10 cellular contexts compared by ENCODE assay signal in genomic region chr17:68195667-68196393, GRCh38. TPM values are rescaled to one million over a fixed set of nuclear protein-coding genes. Genes with fewer than 3 reads are reported as not detected.
DNase-seq lines count a peak whose midpoint lies in the region; ATAC-seq and TF ChIP-seq lines count a peak whose summit lies in the region.
"Had no signal": no experiment of that assay in that cellular context is flagged by ENCODE, and none has a peak within 500 bp of the region (broad histone marks: within the 10 kb centered on the region; RNA-seq: fewer than 3 reads in every experiment).

No MANE protein-coding gene starts in this region.

- intact Hi-C loops in thyroid gland (cut with DNase I), result no loop called here

- POLR2A ChIA-PET in activated CD4-positive, alpha-beta T cell treated with anti-CD3 and anti-CD28 coated beads, Interleukin-2, amount 10 ng/mL, durations not matched to agents 7 days and 5 days (lab: Charles Lee), result no interaction called here
- POLR2A ChIA-PET in activated CD4-positive, alpha-beta memory T cell treated with anti-CD3 and anti-CD28 coated beads, Interleukin-2, amount 10 ng/mL, durations not matched to agents 7 days and 5 days (lab: Charles Lee), result interaction anchor here (2.4 to 7.8 kb wide), 2 partner anchors 10 to 12 kb away, joined by 9 to 153 read pairs; no protein-coding TSS in a partner anchor

- no peaks in the 10 kb centered on the region for H3K36me3 ChIP-seq in iPS-18a (ENCODE audit: control insufficient read depth, low read depth, low read length)
- H3K36me3 ChIP-seq in thyroid gland, result no peaks in the 10 kb centered on the region
- no peaks in the 10 kb centered on the region for H3K36me3 ChIP-seq in gastroesophageal sphincter

- no peak for TF ChIP-seq EP300 in gastroesophageal sphincter (IDR thresholded peaks at IDR 0.05)

- TF ChIP-seq POLR2A in thyroid gland (IDR thresholded peaks at IDR 0.05) (no peak), gastroesophageal sphincter (IDR thresholded peaks at IDR 0.05) (no peak)

- H3K9me3 ChIP-seq in iPS-18a (ENCODE audit: control insufficient read depth, low read depth, low read length) (peaks cover 3% of the 10 kb centered on the region), thyroid gland (no peaks in the 10 kb centered on the region), gastroesophageal sphincter (no peaks in the 10 kb centered on the region)

- H3K9ac ChIP-seq in iPS-18a (ENCODE audit: low read length), result no peak overlapping the region

- H3K27me3 ChIP-seq in iPS-18a (ENCODE audit: control insufficient read depth, insufficient read depth, low read length) (peaks cover 89% of the 10 kb centered on the region), thyroid gland (peaks cover 9% of the 10 kb centered on the region), gastroesophageal sphincter (peaks cover 70% of the 10 kb centered on the region)

- H3K9me3 Mint-ChIP-seq in activated CD4-positive, alpha-beta T cell treated with anti-CD3 and anti-CD28 coated beads, Interleukin-2, amount 10 ng/mL, durations not matched to agents 7 days and 5 days, result no peaks in the 10 kb centered on the region
- no peaks in the 10 kb centered on the region for H3K9me3 Mint-ChIP-seq in activated CD4-positive, alpha-beta memory T cell treated with anti-CD3 and anti-CD28 coated beads, Interleukin-2, amount 10 ng/mL, durations not matched to agents 7 days and 5 days

- ATAC-seq in gastroesophageal sphincter, result no peak

- peaks cover 37% of the 10 kb centered on the region for H3K4me1 Mint-ChIP-seq in activated CD4-positive, alpha-beta T cell treated with anti-CD3 and anti-CD28 coated beads, Interleukin-2, amount 10 ng/mL, durations not matched to agents 7 days and 5 days
- peaks cover 40% of the 10 kb centered on the region for H3K4me1 Mint-ChIP-seq in activated CD4-positive, alpha-beta memory T cell treated with anti-CD3 and anti-CD28 coated beads, Interleukin-2, amount 10 ng/mL, durations not matched to agents 7 days and 5 days

- H3K4me3 ChIP-seq in iPS-18a (ENCODE audit: low read length) (peak overlapping the region; percentile 43), thyroid gland (replicated peaks in 1 of 3) (peak overlapping the region in 1 of 3 donors; percentile 28), gastroesophageal sphincter (peak overlapping the region in 1 of 2 donors; percentile 47)

- H3K27ac Mint-ChIP-seq in activated CD4-positive, alpha-beta T cell treated with anti-CD3 and anti-CD28 coated beads, Interleukin-2, amount 10 ng/mL, durations not matched to agents 7 days and 5 days, result no peak overlapping the region
- H3K27ac Mint-ChIP-seq in activated CD4-positive, alpha-beta memory T cell treated with anti-CD3 and anti-CD28 coated beads, Interleukin-2, amount 10 ng/mL, durations not matched to agents 7 days and 5 days, result no peak overlapping the region

- H3K27ac ChIP-seq in iPS-18a (ENCODE audit: low read length) (no peak overlapping the region), thyroid gland (no peak overlapping the region), gastroesophageal sphincter (no peak overlapping the region)
- H3K27ac ChIP-seq: HL-60 had no signal

- peak overlapping the region; percentile 43 for H3K4me3 Mint-ChIP-seq in activated CD4-positive, alpha-beta T cell treated with anti-CD3 and anti-CD28 coated beads, Interleukin-2, amount 10 ng/mL, durations not matched to agents 7 days and 5 days
- peak overlapping the region; percentile 54 for H3K4me3 Mint-ChIP-seq in activated CD4-positive, alpha-beta memory T cell treated with anti-CD3 and anti-CD28 coated beads, Interleukin-2, amount 10 ng/mL, durations not matched to agents 7 days and 5 days

- peaks cover 62% of the 10 kb centered on the region for H3K27me3 Mint-ChIP-seq in activated CD4-positive, alpha-beta T cell treated with anti-CD3 and anti-CD28 coated beads, Interleukin-2, amount 10 ng/mL, durations not matched to agents 7 days and 5 days
- H3K27me3 Mint-ChIP-seq in activated CD4-positive, alpha-beta memory T cell treated with anti-CD3 and anti-CD28 coated beads, Interleukin-2, amount 10 ng/mL, durations not matched to agents 7 days and 5 days, result peaks cover 44% of the 10 kb centered on the region

- DNase-seq in activated CD4-positive, alpha-beta T cell treated with anti-CD3 and anti-CD28 coated beads, Interleukin-2, amount 10 ng/mL, durations not matched to agents 7 days and 5 days, result no peak
- DNase-seq in activated CD4-positive, alpha-beta T cell treated with anti-CD3 and anti-CD28 coated beads for 1 hour, result no peak
- DNase-seq in activated CD4-positive, alpha-beta memory T cell treated with anti-CD3 and anti-CD28 coated beads, Interleukin-2, amount 10 ng/mL, durations not matched to agents 7 days and 5 days, result no peak
- DNase-seq in thyroid gland (peak; percentile 38 to 45), OCI-M2 (lab: John Stamatoyannopoulos, UW; ENCODE audit: unreplicated experiment) (no peak), inferior parietal cortex (ENCODE audit: extremely low spot score) (no peak)
- DNase-seq: DND-41 had no signal

- CTCF ChIA-PET in activated CD4-positive, alpha-beta T cell treated with anti-CD3 and anti-CD28 coated beads, Interleukin-2, amount 10 ng/mL, durations not matched to agents 7 days and 5 days (lab: Charles Lee), result interaction anchor here (0.6 to 3.4 kb wide), 5 partner anchors 9 to 594 kb away, joined by 3 to 12 read pairs (median 4); no protein-coding TSS in a partner anchor
- CTCF ChIA-PET in activated CD4-positive, alpha-beta memory T cell treated with anti-CD3 and anti-CD28 coated beads, Interleukin-2, amount 10 ng/mL, durations not matched to agents 7 days and 5 days (lab: Charles Lee), result interaction anchor here (0.9 to 3.3 kb wide), 4 partner anchors 9 to 23 kb away, joined by 3 to 19 read pairs (median 6); no protein-coding TSS in a partner anchor

- peaks cover 2% of the 10 kb centered on the region for H3K4me1 ChIP-seq in iPS-18a (ENCODE audit: control insufficient read depth, low read depth, low read length)
- H3K4me1 ChIP-seq in thyroid gland, result peaks cover 35 to 50% of the 10 kb centered on the region in 2 donors
- H3K4me1 ChIP-seq in gastroesophageal sphincter, result peaks cover 0 to 52% (median 43%) of the 10 kb centered on the region in 3 donors

- no peaks in the 10 kb centered on the region for H3K36me3 Mint-ChIP-seq in activated CD4-positive, alpha-beta T cell treated with anti-CD3 and anti-CD28 coated beads, Interleukin-2, amount 10 ng/mL, durations not matched to agents 7 days and 5 days (ENCODE audit: low read depth)
- no peaks in the 10 kb centered on the region for H3K36me3 Mint-ChIP-seq in activated CD4-positive, alpha-beta memory T cell treated with anti-CD3 and anti-CD28 coated beads, Interleukin-2, amount 10 ng/mL, durations not matched to agents 7 days and 5 days (ENCODE audit: low read depth)

- WGBS in thyroid gland, 2 donors, result 7 to 29% methylated on average over 15 to 19 of the region's 27 CpGs
- no CpG with 5 or more reads among the region's 27 CpGs for WGBS in gastroesophageal sphincter (ENCODE audit: low coverage in 1 of 2), 2 donors

- TF ChIP-seq CTCF in thyroid gland (IDR thresholded peaks at IDR 0.05) (no peak), gastroesophageal sphincter (IDR thresholded peaks at IDR 0.05) (no peak)

RNA-seq across cellular contexts. Expression of gene AMZ2, which starts 52.0 kb away (rescaled TPM):
- total RNA-seq in activated CD4-positive, alpha-beta T cell treated with anti-CD3 and anti-CD28 coated beads, Interleukin-2, amount 10 ng/mL, durations not matched to agents 7 days and 5 days, result 10 to 100 TPM; 72.5 to 82.3 TPM
- total RNA-seq in activated CD4-positive, alpha-beta memory T cell treated with anti-CD3 and anti-CD28 coated beads, Interleukin-2, amount 10 ng/mL, durations not matched to agents 7 days and 5 days, result 100 to 1,000 TPM; 106 to 121 TPM
- 10 to 100 TPM; 25.0 to 72.1 (median 63.1) TPM for total RNA-seq in thyroid gland
- total RNA-seq in gastroesophageal sphincter, result 10 to 100 TPM; 54.9 to 76.5 (median 59.6) TPM

Comparison
In these comparisons a context has a peak if more than half of its experiments do, and no peak if none do; other contexts are left out.
1. DNase-seq: peak in thyroid gland (2 of 2); none in activated CD4-positive, alpha-beta T cell treated with anti-CD3 and anti-CD28 coated beads, Interleukin-2, amount 10 ng/mL, durations not matched to agents 7 days and 5 days (single experiment), activated CD4-positive, alpha-beta T cell treated with anti-CD3 and anti-CD28 coated beads for 1 hour (single experiment), activated CD4-positive, alpha-beta memory T cell treated with anti-CD3 and anti-CD28 coated beads, Interleukin-2, amount 10 ng/mL, durations not matched to agents 7 days and 5 days (single experiment), OCI-M2 (single experiment) and inferior parietal cortex (single experiment).